In genomic region chr6:22593895-22594294, GRCh38 we compare ENCODE assay signal across 12 cellular contexts. TPM values are rescaled to one million over a fixed set of nuclear protein-coding genes. Genes with fewer than 3 reads are reported as not detected.
"Had no signal": no experiment of that assay in that cellular context is flagged by ENCODE, and none has a peak within 500 bp of the region (broad histone marks: within the 10 kb centered on the region; RNA-seq: fewer than 3 reads in every experiment).

No MANE protein-coding gene starts in this region.

- H3K36me3 ChIP-seq: HAP-1 had no signal

- H3K4me3 Mint-ChIP-seq: GM23338, H9, HFFc6 had no signal

- DNase-seq: GM23248, GOT3, H7, H9, HCEC 1CT, HFFc6 had no signal

- H3K27ac Mint-ChIP-seq: GM23338, H9, HFFc6 had no signal

- ATAC-seq: GM23338, HCT116 had no signal

- FAIRE-seq: H1, H54 had no signal

- H3K9me3 Mint-ChIP-seq: GM23338, H9 had no signal

- H3K9ac ChIP-seq: GM23248 had no signal

- H3K4me2 ChIP-seq: GM23338 had no signal

- H3K9me3 ChIP-seq: HAP-1 had no signal

- H3K4me3 ChIP-seq: GM23248, GM23338, HAP-1 had no signal

- H3K27ac ChIP-seq: GM23248 had no signal

- H2AFZ ChIP-seq: GM23248, GM23338 had no signal

RNA-seq across cellular contexts. Expression of gene HDGFL1, which starts 24.5 kb away (rescaled TPM):
- total RNA-seq: GM23248, GM23338, H1, H4, H7, H9, HFFc6 had no signal
- polyA plus RNA-seq: GM23248, GM23338, H1 had no signal
